In genomic region chr7:100720645-100721504, GRCh38 we compare ENCODE assay signal across 16 cellular contexts. TPM values are rescaled to one million over a fixed set of nuclear protein-coding genes. Genes with fewer than 3 reads are reported as not detected.
DNase-seq lines count a peak whose midpoint lies in the region; ATAC-seq and TF ChIP-seq lines count a peak whose summit lies in the region.
"Had no signal": no experiment of that assay in that cellular context is flagged by ENCODE, and none has a peak within 500 bp of the region (broad histone marks: within the 10 kb centered on the region; RNA-seq: fewer than 3 reads in every experiment).

No MANE protein-coding gene starts in this region.

- no peaks in the 10 kb centered on the region for H3K36me3 ChIP-seq in HUES48 (ENCODE audit: control insufficient read depth, insufficient read depth, low read length)
- no peaks in the 10 kb centered on the region for H3K36me3 ChIP-seq in fibroblast of lung (ENCODE audit: control insufficient read depth, insufficient read depth, low read length)
- no peaks in the 10 kb centered on the region for H3K36me3 ChIP-seq in ovary
- H3K36me3 ChIP-seq: thyroid gland had no signal

- H3K4me1 ChIP-seq in HUES48 (ENCODE audit: control insufficient read depth, insufficient read depth, low read length): no peaks in the 10 kb centered on the region
- H3K4me1 ChIP-seq in fibroblast of lung (ENCODE audit: control insufficient read depth, extremely low read depth, insufficient read depth, low read length): no peaks in the 10 kb centered on the region
- H3K4me1 ChIP-seq in ovary (ENCODE audit: insufficient read depth): peaks cover 2% of the 10 kb centered on the region

- no peak overlapping the region for H2AFZ ChIP-seq in fibroblast of lung (ENCODE audit: low read length)

- H3K27ac ChIP-seq in HUES48 (ENCODE audit: low read depth, low read length) (no peak overlapping the region), fibroblast of lung (ENCODE audit: insufficient read depth, low read length) (no peak overlapping the region), ovary (no peak overlapping the region)
- H3K27ac ChIP-seq: thyroid gland had no signal

- H3K9ac ChIP-seq in HUES48 (ENCODE audit: low read depth, low read length) (no peak overlapping the region), fibroblast of lung (ENCODE audit: insufficient read depth, low read length) (no peak overlapping the region)

- WGBS in ovary, 3 donors: 3 to 10% (median 3%) methylated on average over 27 to 58 of the region's 58 CpGs

- H3K4me3 ChIP-seq in HUES48 (ENCODE audit: low read depth, low read length) (peak overlapping the region; percentile 59; the same call in 1 of the 2 replicates), fibroblast of lung (replicated peaks in 1 of 4; ENCODE audit: control extremely low read depth in 1 of 4, insufficient read depth in 1 of 4, low read depth in 3 of 4, low read length in 4 of 4) (peak overlapping the region in 1 of 4 experiments; percentile 25), ovary (peak overlapping the region; percentile 22)
- H3K4me3 ChIP-seq: thyroid gland had no signal

- TF ChIP-seq POLR2A in ovary (IDR thresholded peaks at IDR 0.05): no peak

- no peaks in the 10 kb centered on the region for H4K20me1 ChIP-seq in fibroblast of lung (ENCODE audit: control insufficient read depth, extremely low read depth, insufficient read depth, low read length)

- intact Hi-C loops in ovary (cut with DNase I): loop anchor here in 2 of 4 donors (10.0 kb wide), 1 partner anchor 256 kb away; the partner anchor contains the start of gene SPACDR (in 2 of the 2)

- DNase-seq in fibroblast of lung (ENCODE audit: low read depth in 2 of 2) (no peak), ovary (no peak), NCI-H2029 (lab: John Stamatoyannopoulos, UW) (no peak)
- no peak for DNase-seq in activated CD4-positive, alpha-beta T cell treated with anti-CD3 and anti-CD28 coated beads for 48 hours
- DNase-seq: activated CD4-positive, alpha-beta memory T cell treated with anti-CD3 and anti-CD28 coated beads for 36 hours; activated naive CD4-positive, alpha-beta T cell; CD8-positive, alpha-beta T cell; foreskin melanocyte; KG1; NCI-H2081; T-cell; thyroid gland had no signal

- no peaks in the 10 kb centered on the region for H3K9me3 ChIP-seq in HUES48 (ENCODE audit: control insufficient read depth, insufficient read depth, low read length)
- no peaks in the 10 kb centered on the region for H3K9me3 ChIP-seq in fibroblast of lung (ENCODE audit: control insufficient read depth, insufficient read depth, low read depth, low read length)
- H3K9me3 ChIP-seq in ovary: no peaks in the 10 kb centered on the region
- H3K9me3 ChIP-seq: thyroid gland had no signal

- H3K27me3 ChIP-seq in HUES48 (ENCODE audit: control insufficient read depth, insufficient read depth, low read length) (peaks cover 35% of the 10 kb centered on the region), fibroblast of lung (ENCODE audit: control insufficient read depth, insufficient read depth, low read length) (peaks cover 41% of the 10 kb centered on the region), ovary (no peaks in the 10 kb centered on the region)

- no peaks in the 10 kb centered on the region for H3K79me2 ChIP-seq in fibroblast of lung (ENCODE audit: control insufficient read depth, insufficient read depth, low read length)

- no peak for TF ChIP-seq EP300 in ovary (IDR thresholded peaks at IDR 0.05)

- no peak for ATAC-seq in GM21390 (IDR thresholded peaks at IDR 0.05; ENCODE audit: unreplicated experiment)
- ATAC-seq: CD8-positive, alpha-beta T cell; T-cell had no signal

- peak overlapping the region; percentile 25 for H3K4me2 ChIP-seq in fibroblast of lung (ENCODE audit: extremely low read depth, insufficient read depth, low read length)

- no peak for TF ChIP-seq CTCF in fibroblast of lung (conservative IDR thresholded peaks at IDR 0.05 in 1 of 2, IDR thresholded peaks at IDR 0.05 in 1 of 2; ENCODE audit: low read depth in 1 of 2, low read length in 2 of 2)
- TF ChIP-seq CTCF in ovary (IDR thresholded peaks at IDR 0.05): no peak

RNA-seq across cellular contexts. Expression of gene EPO, which starts 0.6 kb away (rescaled TPM):
- total RNA-seq in fibroblast of lung: not detected in 2 replicates
- polyA plus RNA-seq in fibroblast of lung: not detected in 2 replicates
- polyA plus RNA-seq in fibroblast of lung (2012): not detected in 2 replicates
- not detected in 2 replicates for polyA minus RNA-seq in fibroblast of lung (ENCODE audit: low replicate concordance)
- under 1 TPM in 2 of 7 donors, not detected in 5; 0.20 to 0.25 TPM for total RNA-seq in ovary
- polyA plus RNA-seq in ovary: under 1 TPM in 1 of 2 donors, not detected in 1; 0.05 TPM
- total RNA-seq: activated CD4-positive, alpha-beta memory T cell treated with anti-CD3 and anti-CD28 coated beads for 36 hours; CD8-positive, alpha-beta T cell; lung microvascular endothelial cell; renal cortical epithelial cell; T-cell; thyroid gland had no signal

RNA-seq across cellular contexts. Expression of gene ZAN, which starts 12.5 kb away (rescaled TPM):
- total RNA-seq in fibroblast of lung (not detected in 2 replicates), ovary (not detected)
- polyA plus RNA-seq in fibroblast of lung (not detected in 2 replicates), ovary (not detected)
- polyA plus RNA-seq in fibroblast of lung (2012): not detected in 2 replicates
- polyA minus RNA-seq in fibroblast of lung (ENCODE audit: low replicate concordance): not detected in 2 replicates
- total RNA-seq: activated CD4-positive, alpha-beta memory T cell treated with anti-CD3 and anti-CD28 coated beads for 36 hours; CD8-positive, alpha-beta T cell; lung microvascular endothelial cell; renal cortical epithelial cell; T-cell had no signal

RNA-seq across cellular contexts. Expression of gene POP7, which starts 15.0 kb away (rescaled TPM):
- total RNA-seq in fibroblast of lung: 31.1 and 31.9 TPM in 2 replicates
- polyA plus RNA-seq in fibroblast of lung: 19.4 and 22.9 TPM in 2 replicates
- polyA plus RNA-seq in fibroblast of lung (2012): 39.7 and 55.9 TPM in 2 replicates
- 14.0 and 18.3 TPM in 2 replicates for polyA minus RNA-seq in fibroblast of lung (ENCODE audit: low replicate concordance)
- 10 to 100 TPM; 13.8 to 29.2 (median 22.2) TPM for total RNA-seq in ovary
- 10 to 100 TPM; 11.1 to 26.5 TPM for polyA plus RNA-seq in ovary

RNA-seq across cellular contexts. Expression of gene GIGYF1, which starts 26.8 kb away (rescaled TPM):
- total RNA-seq in fibroblast of lung (14.4 and 15.9 TPM in 2 replicates), ovary (10 to 100 TPM; 23.1 to 93.0 (median 63.2) TPM)
- polyA plus RNA-seq in fibroblast of lung (3.8 and 4.0 TPM in 2 replicates), ovary (10 to 100 TPM in 1 of 2 donors, 1 to 10 TPM in 1; 7.0 to 45.1 TPM)
- 9.1 and 9.9 TPM in 2 replicates for polyA plus RNA-seq in fibroblast of lung (2012)
- 11.7 and 14.2 TPM in 2 replicates for polyA minus RNA-seq in fibroblast of lung (ENCODE audit: low replicate concordance)

RNA-seq across cellular contexts. Expression of gene GNB2, which starts 47.3 kb away (rescaled TPM):
- total RNA-seq in fibroblast of lung (64.5 and 85.2 TPM in 2 replicates), ovary (100 to 1,000 TPM; 109 to 281 (median 216) TPM)
- polyA plus RNA-seq in fibroblast of lung (145 and 170 TPM in 2 replicates), ovary (100 to 1,000 TPM in 1 of 2 donors, 10 to 100 TPM in 1; 18.9 to 187 TPM)
- polyA plus RNA-seq in fibroblast of lung (2012): 257 and 351 TPM in 2 replicates
- 655 and 673 TPM in 2 replicates for polyA minus RNA-seq in fibroblast of lung (ENCODE audit: low replicate concordance)
